1 cellular context compared by ENCODE assay signal in the genomic region with DNA sequence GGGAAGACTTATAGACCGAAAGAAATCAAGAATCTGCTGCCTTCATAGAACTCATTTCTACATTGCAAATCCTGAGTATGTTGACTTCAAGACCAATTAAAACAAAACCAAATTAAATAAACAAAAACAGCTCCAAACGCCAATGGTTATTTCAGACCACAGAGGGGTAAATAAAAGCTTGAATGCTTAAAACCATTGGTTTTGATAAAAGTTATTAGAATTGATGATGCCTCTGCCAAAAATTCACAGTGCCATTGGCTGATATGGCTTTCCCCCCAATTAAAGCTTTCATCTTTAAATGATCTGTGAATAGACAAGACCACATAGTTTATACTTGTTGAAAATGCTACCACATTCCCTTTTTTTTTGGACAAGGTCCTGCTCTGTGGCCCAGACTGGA.
TF ChIP-seq lines count a peak whose summit lies in the region.

No MANE protein-coding gene starts in this region.

TF ChIP-seq in IMR-90, 13 proteins besides CTCF, POLR2A, EP300 and RAD21:
- TF ChIP-seq CHD1 (IDR thresholded peaks at IDR 0.05; ENCODE audit: low read depth, low read length) (no peak), SMC3 (IDR thresholded peaks at IDR 0.05; ENCODE audit: low read depth, low read length) (no peak), MAZ (IDR thresholded peaks at IDR 0.05; ENCODE audit: borderline replicate concordance, low read depth, low read length) (no peak), RFX5 (IDR thresholded peaks at IDR 0.05; ENCODE audit: low read depth, low read length) (no peak), FOS (IDR thresholded peaks at IDR 0.05; ENCODE audit: low read depth, low read length) (no peak), NFE2L2 (IDR thresholded peaks at IDR 0.05; ENCODE audit: low read depth, low read length) (no peak), RCOR1 (IDR thresholded peaks at IDR 0.05; ENCODE audit: insufficient replicate concordance, low read length) (no peak), MXI1 (IDR thresholded peaks at IDR 0.05; ENCODE audit: borderline replicate concordance, low read depth, low read length) (no peak), CEBPB (IDR thresholded peaks at IDR 0.05; ENCODE audit: low read depth, low read length) (no peak), MAFK (IDR thresholded peaks at IDR 0.05; ENCODE audit: low read depth, low read length) (no peak), BHLHE40 (IDR thresholded peaks at IDR 0.05; ENCODE audit: low read depth, low read length) (no peak)
- TF ChIP-seq, protein P1, sequence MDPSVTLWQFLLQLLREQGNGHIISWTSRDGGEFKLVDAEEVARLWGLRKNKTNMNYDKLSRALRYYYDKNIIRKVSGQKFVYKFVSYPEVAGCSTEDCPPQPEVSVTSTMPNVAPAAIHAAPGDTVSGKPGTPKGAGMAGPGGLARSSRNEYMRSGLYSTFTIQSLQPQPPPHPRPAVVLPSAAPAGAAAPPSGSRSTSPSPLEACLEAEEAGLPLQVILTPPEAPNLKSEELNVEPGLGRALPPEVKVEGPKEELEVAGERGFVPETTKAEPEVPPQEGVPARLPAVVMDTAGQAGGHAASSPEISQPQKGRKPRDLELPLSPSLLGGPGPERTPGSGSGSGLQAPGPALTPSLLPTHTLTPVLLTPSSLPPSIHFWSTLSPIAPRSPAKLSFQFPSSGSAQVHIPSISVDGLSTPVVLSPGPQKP (IDR thresholded peaks at IDR 0.05; ENCODE audit: borderline replicate concordance, low read depth, low read length): no peak
- TF ChIP-seq, protein P2, sequence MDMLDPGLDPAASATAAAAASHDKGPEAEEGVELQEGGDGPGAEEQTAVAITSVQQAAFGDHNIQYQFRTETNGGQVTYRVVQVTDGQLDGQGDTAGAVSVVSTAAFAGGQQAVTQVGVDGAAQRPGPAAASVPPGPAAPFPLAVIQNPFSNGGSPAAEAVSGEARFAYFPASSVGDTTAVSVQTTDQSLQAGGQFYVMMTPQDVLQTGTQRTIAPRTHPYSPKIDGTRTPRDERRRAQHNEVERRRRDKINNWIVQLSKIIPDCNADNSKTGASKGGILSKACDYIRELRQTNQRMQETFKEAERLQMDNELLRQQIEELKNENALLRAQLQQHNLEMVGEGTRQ (IDR thresholded peaks at IDR 0.05; ENCODE audit: low read depth, low read length): no peak
